Comparison of ENCODE assay signal across 8 cellular contexts in genomic region chr16:53209489-53209888, GRCh38.
A peak's percentile ranks its signal among the peaks of the same experiment; 100 is the strongest.
DNase-seq lines count a peak whose midpoint lies in the region; ATAC-seq, FAIRE-seq and TF ChIP-seq lines count a peak whose summit lies in the region.

No MANE protein-coding gene starts in this region.

- H3K9me3 ChIP-seq in liver (ENCODE audit: control insufficient read depth in 4 of 4, low read length in 3 of 4) (no peaks in the 10 kb centered on the region), right lobe of liver (no peaks in the 10 kb centered on the region), GM12878 (replicated peaks; ENCODE audit: control insufficient read depth, insufficient read depth, low read length) (no peaks in the 10 kb centered on the region; the same call in 2 of the 3 replicates)

- H3K27ac ChIP-seq in liver (ENCODE audit: low read depth in 1 of 2, low read length in 2 of 2) (peak overlapping the region in 1 of 2 donors; percentile 5), right lobe of liver (peak overlapping the region in 1 of 3 donors; percentile 26), GM12878 (ENCODE audit: control insufficient read depth, insufficient read depth) (peak overlapping the region; percentile 16)

- 59% methylated on average over 5 of the region's 5 CpGs for WGBS in liver
- 24% methylated on average over 5 of the region's 5 CpGs for WGBS in right lobe of liver (ENCODE audit: insufficient coverage, low coverage, low lambda C conversion rate, missing lambda C conversion rate)
- 98% methylated on average over 5 of the region's 5 CpGs for WGBS in GM12878 (ENCODE audit: insufficient coverage, insufficient replicate concordance, low lambda C conversion rate, missing lambda C conversion rate)

- H3K36me3 ChIP-seq in liver (ENCODE audit: control insufficient read depth in 4 of 4, insufficient read depth in 3 of 4, low read depth in 1 of 4, low read length in 3 of 4) = peaks cover 0 to 2% (median 2%) of the 10 kb centered on the region in 4 donors
- no peaks in the 10 kb centered on the region for H3K36me3 ChIP-seq in right lobe of liver
- H3K36me3 ChIP-seq in GM12878 (ENCODE audit: control insufficient read depth in 2 of 2, insufficient read depth in 2 of 2, low read length in 1 of 2) = peaks cover 0 to 7% of the 10 kb centered on the region in 2 experiments; a peak in 2 of 4 replicates

- H2AFZ ChIP-seq in GM12878 (ENCODE audit: control insufficient read depth, low read depth, low read length) = no peak overlapping the region

- SMC1A ChIA-PET in GM12878 (lab: Charles Lee; ENCODE audit: uncharacterized antibody, unreplicated experiment) = interaction anchor here (0.6 to 6.0 kb wide), 10 partner anchors 34 to 298 kb away, joined by 3 to 88 read pairs (median 8); partner anchors contain the start of genes CHD9 and CHD9NB

- POLR2A ChIA-PET in GM12878 (lab: Charles Lee) = interaction anchor here (1.0 to 2.6 kb wide), 2 partner anchors 110 to 154 kb away, joined by 3 to 8 read pairs; no protein-coding TSS in a partner anchor

- in situ Hi-C loops in GM12878 (cut with MboI) = loop anchor here (5.0 kb wide), 1 partner anchor 77 kb away; no protein-coding TSS in a partner anchor

- peak overlapping the region in 1 of 3 donors; percentile 7 for H3K4me3 ChIP-seq in liver (ENCODE audit: low read depth in 1 of 3, low read length in 3 of 3)
- peak overlapping the region in 1 of 3 donors; percentile 25 for H3K4me3 ChIP-seq in right lobe of liver
- peak overlapping the region; percentile 72 for H3K4me3 ChIP-seq in GM12878

- peak overlapping the region; percentile 98 for H3K4me2 ChIP-seq in GM12878 (ENCODE audit: control insufficient read depth, insufficient read depth)

- TF ChIP-seq POLR2A in right lobe of liver (IDR thresholded peaks at IDR 0.05) = no peak
- no peak for TF ChIP-seq POLR2A in GM12878 (IDR thresholded peaks at IDR 0.05; ENCODE audit: low read depth, low read length)

- RAD21 ChIA-PET in GM12878 (lab: Charles Lee; ENCODE audit: unreplicated experiment) = interaction anchor here (0.8 to 2.8 kb wide), 6 partner anchors 10 to 232 kb away, joined by 3 to 77 read pairs (median 5); partner anchors contain the start of genes CHD9 and CHD9NB

- H3K9ac ChIP-seq in liver (ENCODE audit: low read depth in 1 of 2, low read length in 2 of 2) (peak overlapping the region; percentile 3 to 39), GM12878 (ENCODE audit: control insufficient read depth, insufficient read depth, low read length) (peak overlapping the region; percentile 71)

- TF ChIP-seq CTCF in liver (IDR thresholded peaks at IDR 0.05; ENCODE audit: low read depth, low read length, missing input control) = no peak
- TF ChIP-seq CTCF in right lobe of liver (IDR thresholded peaks at IDR 0.05) = no peak
- TF ChIP-seq CTCF in GM12878 (IDR thresholded peaks at IDR 0.05 in 2 of 3, conservative IDR thresholded peaks at IDR 0.05 in 1 of 3; ENCODE audit: control insufficient read depth in 2 of 3, extremely low read depth in 1 of 3, insufficient read depth in 1 of 3, low read depth in 3 of 3, low read length in 3 of 3) = no peak

- intact Hi-C loops in right lobe of liver (cut with DNase I) = no loop called here
- intact Hi-C loops in GM12878 (cut with micrococcal nuclease; ENCODE audit: unreplicated experiment) = loop anchor here (5.0 kb wide), 1 partner anchor 47 kb away; no protein-coding TSS in a partner anchor

- peaks cover 0 to 11% (median 8%) of the 10 kb centered on the region in 4 donors for H3K4me1 ChIP-seq in liver (ENCODE audit: control insufficient read depth in 4 of 4, insufficient read depth in 4 of 4, low read length in 3 of 4)
- H3K4me1 ChIP-seq in right lobe of liver = peaks cover 0 to 4% (median 0%) of the 10 kb centered on the region in 4 donors
- H3K4me1 ChIP-seq in GM12878 (ENCODE audit: control insufficient read depth, insufficient read depth, low read length) = peaks cover 3% of the 10 kb centered on the region; the same call in 1 of the 2 replicates

- ATAC-seq in right lobe of liver = no peak
- no peak for ATAC-seq in GM12878
- no peak for ATAC-seq in GM18861 (IDR thresholded peaks at IDR 0.05; ENCODE audit: unreplicated experiment)

- BruUV-seq in GM12878 (replicated peaks; lab: Mats Ljungman, UMichigan) = no TSS peak

- no peak for TF ChIP-seq EP300 in GM12878 (IDR thresholded peaks at IDR 0.05; ENCODE audit: borderline replicate concordance in 1 of 2, control insufficient read depth in 1 of 2, low read depth in 2 of 2, low read length in 2 of 2)

- TF ChIP-seq RAD21 in liver (IDR thresholded peaks at IDR 0.05) = no peak
- TF ChIP-seq RAD21 in GM12878 (IDR thresholded peaks at IDR 0.05; ENCODE audit: insufficient read depth, low read depth, low read length) = no peak

- H3K27me3 ChIP-seq in liver (ENCODE audit: control insufficient read depth in 4 of 4, insufficient read depth in 4 of 4, low read length in 3 of 4) = no peaks in the 10 kb centered on the region
- no peaks in the 10 kb centered on the region for H3K27me3 ChIP-seq in right lobe of liver
- H3K27me3 ChIP-seq in GM12878 (replicated peaks in 1 of 2; ENCODE audit: control insufficient read depth in 2 of 2, insufficient read depth in 2 of 2, low read length in 1 of 2) = no peaks in the 10 kb centered on the region

- no peaks in the 10 kb centered on the region for H4K20me1 ChIP-seq in GM12878 (ENCODE audit: control insufficient read depth, insufficient read depth)

- FAIRE-seq in GM12878 (lab: Jason Lieb, UNC) = no peak

- peaks cover 67% of the 10 kb centered on the region for H3K79me2 ChIP-seq in GM12878 (ENCODE audit: control insufficient read depth, insufficient read depth, low read length)

- DNase-seq in right lobe of liver (no peak), GM12878 (ENCODE audit: low read depth, low spot score) (no peak), midbrain (lab: John Stamatoyannopoulos, UW) (peak; percentile 8), AML-193 (lab: John Stamatoyannopoulos, UW) (no peak), NOMO-1 treated with DMSO at 0.1 percent for 48 hours (lab: John Stamatoyannopoulos, UW; ENCODE audit: unreplicated experiment) (no peak), NCI-H187 (lab: John Stamatoyannopoulos, UW) (no peak)

- CTCF ChIA-PET in GM12878 (lab: Yijun Ruan, JAX) = interaction anchor here (0.7 to 4.3 kb wide), 9 partner anchors 42 to 153 kb away, joined by 3 to 70 read pairs (median 13); partner anchors contain the start of gene CHD9

TF ChIP-seq in liver, 16 proteins besides CTCF, POLR2A, EP300 and RAD21:
- TF ChIP-seq RXRA (IDR thresholded peaks at IDR 0.05) = no peak
- no peak for TF ChIP-seq HNF4G (IDR thresholded peaks at IDR 0.05)
- no peak for TF ChIP-seq TAF1 (conservative IDR thresholded peaks at IDR 0.05)
- no peak for TF ChIP-seq GABPA (IDR thresholded peaks at IDR 0.05 in 1 of 2, conservative IDR thresholded peaks at IDR 0.05 in 1 of 2)

TF ChIP-seq in GM12878, 131 proteins besides CTCF, POLR2A, EP300 and RAD21 (continues in another document):
- TF ChIP-seq NKRF (conservative IDR thresholded peaks at IDR 0.05) = no peak
- no peak for TF ChIP-seq SREBF2 (IDR thresholded peaks at IDR 0.05; ENCODE audit: low read length)
- no peak for TF ChIP-seq ZBTB33 (IDR thresholded peaks at IDR 0.05)
- no peak for TF ChIP-seq ZNF384 (IDR thresholded peaks at IDR 0.05; ENCODE audit: borderline replicate concordance, low read depth, low read length)
- no peak for TF ChIP-seq CEBPB (IDR thresholded peaks at IDR 0.05; ENCODE audit: borderline replicate concordance in 1 of 2, low read depth in 2 of 2, low read length in 2 of 2)
- TF ChIP-seq POU2F2 (IDR thresholded peaks at IDR 0.05; ENCODE audit: borderline replicate concordance, low read depth, low read length) = no peak
- TF ChIP-seq SIN3A (IDR thresholded peaks at IDR 0.05; ENCODE audit: low read depth, low read length) = no peak
- TF ChIP-seq RAD51 (IDR thresholded peaks at IDR 0.05) = no peak
